1 cellular context compared by ENCODE assay signal in the genomic region with DNA sequence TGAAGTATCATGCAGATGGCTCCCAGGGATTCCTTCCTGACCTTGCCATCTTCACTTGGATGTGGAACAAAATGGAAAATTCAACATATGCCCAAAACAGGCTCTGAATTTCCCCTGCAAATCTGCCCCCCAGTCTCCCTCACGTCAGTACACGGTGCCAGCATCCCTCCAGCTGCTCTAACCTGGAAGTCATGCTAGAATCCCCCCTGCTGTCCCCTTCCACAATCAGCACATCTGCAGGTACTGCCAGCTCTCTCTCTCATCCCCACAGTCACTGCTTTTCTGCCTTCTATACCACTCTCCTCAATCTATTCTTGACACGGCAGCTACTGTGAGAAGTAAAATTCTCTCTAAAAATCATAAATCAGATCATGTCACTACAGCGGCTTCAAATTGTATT.
TF ChIP-seq lines count a peak whose summit lies in the region.

No MANE protein-coding gene starts in this region.

TF ChIP-seq in K562, 482 proteins besides CTCF, POLR2A, EP300 and RAD21:
- TF ChIP-seq EP400 (IDR thresholded peaks at IDR 0.05) (no peak), SMARCC2 (IDR thresholded peaks at IDR 0.05; ENCODE audit: low read depth) (no peak), ZNF518B (CRISPR knock-in tag; IDR thresholded peaks at IDR 0.05) (no peak), ETS2 (tag; IDR thresholded peaks at IDR 0.05; ENCODE audit: borderline replicate concordance, poor library complexity, severe bottlenecking) (no peak), E2F1 (CRISPR knock-in tag; IDR thresholded peaks at IDR 0.05) (no peak), MGA (IDR thresholded peaks at IDR 0.05) (no peak), EGR1 (conservative IDR thresholded peaks at IDR 0.05) (no peak), POLR3G (IDR thresholded peaks at IDR 0.05; ENCODE audit: extremely low read depth, insufficient read length, insufficient replicate concordance) (no peak)
- TF ChIP-seq, protein P1, sequence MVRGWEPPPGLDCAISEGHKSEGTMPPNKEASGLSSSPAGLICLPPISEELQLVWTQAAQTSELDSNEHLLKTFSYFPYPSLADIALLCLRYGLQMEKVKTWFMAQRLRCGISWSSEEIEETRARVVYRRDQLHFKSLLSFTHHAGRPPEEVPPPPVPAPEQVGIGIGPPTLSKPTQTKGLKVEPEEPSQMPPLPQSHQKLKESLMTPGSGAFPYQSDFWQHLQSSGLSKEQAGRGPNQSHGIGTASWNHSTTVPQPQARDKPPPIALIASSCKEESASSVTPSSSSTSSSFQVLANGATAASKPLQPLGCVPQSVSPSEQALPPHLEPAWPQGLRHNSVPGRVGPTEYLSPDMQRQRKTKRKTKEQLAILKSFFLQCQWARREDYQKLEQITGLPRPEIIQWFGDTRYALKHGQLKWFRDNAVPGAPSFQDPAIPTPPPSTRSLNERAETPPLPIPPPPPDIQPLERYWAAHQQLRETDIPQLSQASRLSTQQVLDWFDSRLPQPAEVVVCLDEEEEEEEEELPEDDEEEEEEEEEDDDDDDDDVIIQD (CRISPR knock-in tag; IDR thresholded peaks at IDR 0.05) = no peak
